Comparison of ENCODE assay signal across 30 cellular contexts in genomic region chr20:30506100-30506499, GRCh38.
"Had no signal": no experiment of that assay in that cellular context is flagged by ENCODE, and none has a peak within 500 bp of the region (broad histone marks: within the 10 kb centered on the region; RNA-seq: fewer than 3 reads in every experiment).

No MANE protein-coding gene starts in this region.

- H2AFZ ChIP-seq: PC-9 had no signal

- H3K4me1 Mint-ChIP-seq: activated CD4-positive, alpha-beta T cell treated with anti-CD3 and anti-CD28 coated beads, Interleukin-2, amount 10 ng/mL, durations not matched to agents 24 days and 14 days; activated naive CD8-positive, alpha-beta T cell treated with anti-CD3 and anti-CD28 coated beads for 36 hours; activated T-helper 17 cell treated with anti-CD3 and anti-CD28 coated beads, Interleukin-2, amount 50 U/mL, for 72 hours; central memory CD8-positive, alpha-beta T cell had no signal

- H3K27me3 Mint-ChIP-seq: activated CD4-positive, alpha-beta T cell treated with anti-CD3 and anti-CD28 coated beads, Interleukin-2, amount 10 ng/mL, durations not matched to agents 24 days and 14 days; activated CD8-positive, alpha-beta T cell treated with anti-CD3 and anti-CD28 coated beads for 36 hours; activated naive CD8-positive, alpha-beta T cell treated with anti-CD3 and anti-CD28 coated beads for 36 hours; activated T-helper 17 cell treated with anti-CD3 and anti-CD28 coated beads, Interleukin-2, amount 50 U/mL, for 72 hours; central memory CD8-positive, alpha-beta T cell had no signal

- H3K27ac ChIP-seq: brain microvascular endothelial cell, PC-9, RWPE1, WERI-Rb-1 had no signal

- H3K36me3 ChIP-seq: brain microvascular endothelial cell, WERI-Rb-1 had no signal

- H3K27me3 ChIP-seq: brain microvascular endothelial cell had no signal

- H3K4me2 ChIP-seq: PC-9 had no signal

- H3K4me3 Mint-ChIP-seq: activated CD4-positive, alpha-beta T cell treated with anti-CD3 and anti-CD28 coated beads, Interleukin-2, amount 10 ng/mL, durations not matched to agents 24 days and 14 days; activated CD8-positive, alpha-beta T cell treated with anti-CD3 and anti-CD28 coated beads for 36 hours; activated naive CD8-positive, alpha-beta T cell treated with anti-CD3 and anti-CD28 coated beads for 36 hours; activated T-cell treated with anti-CD3 and anti-CD28 coated beads, Interleukin-2, amount 50 U/mL, for 72 hours; activated T-helper 17 cell treated with anti-CD3 and anti-CD28 coated beads, Interleukin-2, amount 50 U/mL, for 72 hours; central memory CD8-positive, alpha-beta T cell had no signal

- ATAC-seq: activated CD8-positive, alpha-beta T cell treated with anti-CD3 and anti-CD28 coated beads for 36 hours; activated T-cell treated with anti-CD3 and anti-CD28 coated beads, Interleukin-2, amount 50 U/mL, for 72 hours; activated T-helper 17 cell treated with anti-CD3 and anti-CD28 coated beads, Interleukin-2, amount 50 U/mL, for 72 hours had no signal

- H3K4me3 ChIP-seq: PC-9 had no signal

- DNase-seq: activated CD4-positive, alpha-beta T cell treated with anti-CD3 and anti-CD28 coated beads, Interleukin-2, amount 10 ng/mL, durations not matched to agents 24 days and 14 days; activated CD4-positive, alpha-beta T cell treated with anti-CD3 and anti-CD28 coated beads, Interleukin-2, amount 50 U/mL, for 4 hours; activated CD8-positive, alpha-beta T cell treated with anti-CD3 and anti-CD28 coated beads for 36 hours; activated effector memory CD4-positive, alpha-beta T cell treated with anti-CD3 and anti-CD28 coated beads, Interleukin-2, amount 50 U/mL, for 16 hours; activated naive CD4-positive, alpha-beta T cell; activated naive CD4-positive, alpha-beta T cell treated with anti-CD3 and anti-CD28 coated beads, Interleukin-2, amount 50 U/mL, for 16 hours; activated naive CD8-positive, alpha-beta T cell treated with anti-CD3 and anti-CD28 coated beads for 36 hours; activated T-cell treated with anti-CD3 and anti-CD28 coated beads, Interleukin-2, amount 50 U/mL, for 1 hour; activated T-cell treated with anti-CD3 and anti-CD28 coated beads, Interleukin-2, amount 50 U/mL, for 72 hours; amniotic stem cell; aorta; brain microvascular endothelial cell; NCI-H1105; NCI-H1417 treated with DMSO at 0.1 percent for 48 hours; NCI-H1694; NCI-H1930; NCI-H345; NCI-H526; NCI-H748 treated with DMSO at 0.1 percent for 48 hours; NK-92 treated with Interleukin-12 subunit alpha and Interleukin-12 subunit beta, amount 100 ng/mL, for 24 hours; PC-9; Right ventricle myocardium superior; SW 1271; T-helper 1 cell; T-helper 2 cell; T-helper 9 cell; WERI-Rb-1 had no signal

- H3K27ac Mint-ChIP-seq: activated CD4-positive, alpha-beta T cell treated with anti-CD3 and anti-CD28 coated beads, Interleukin-2, amount 10 ng/mL, durations not matched to agents 24 days and 14 days; activated CD8-positive, alpha-beta T cell treated with anti-CD3 and anti-CD28 coated beads for 36 hours; activated naive CD8-positive, alpha-beta T cell treated with anti-CD3 and anti-CD28 coated beads for 36 hours; activated T-cell treated with anti-CD3 and anti-CD28 coated beads, Interleukin-2, amount 50 U/mL, for 72 hours; activated T-helper 17 cell treated with anti-CD3 and anti-CD28 coated beads, Interleukin-2, amount 50 U/mL, for 72 hours had no signal
